In genomic region chr12:3378655-3379054, GRCh38 we compare ENCODE assay signal across 20 cellular contexts.
"Had no signal": no experiment of that assay in that cellular context is flagged by ENCODE, and none has a peak within 500 bp of the region (broad histone marks: within the 10 kb centered on the region; RNA-seq: fewer than 3 reads in every experiment).

No MANE protein-coding gene starts in this region.

- H3K27ac Mint-ChIP-seq: memory B cell; mesothelial cell of epicardium; natural killer cell; stimulated activated memory B cell treated with anti-CD40 and anti-IgM and Interleukin-4, amounts not matched to agents 10 μg/mL and 1 μg/mL and 100 μg/mL, for 72 hours; stimulated activated naive CD8-positive, alpha-beta T cell treated with anti-CD3 and anti-CD28 coated beads, Interleukin-15, amount 100 ng/mL, for 72 hours had no signal

- H3K27me3 ChIP-seq: testis, tibial nerve, upper lobe of right lung had no signal

- DNase-seq: dermis blood vessel endothelial cell; erythroblast; heart right ventricle; hypothalamus; natural killer cell; posterior cingulate gyrus; spleen; stimulated activated CD4-positive, alpha-beta T cell treated with anti-CD3 and anti-CD28 coated beads, Interleukin-15, amount 100 ng/mL, for 24 hours; stimulated activated CD4-positive, alpha-beta T cell treated with anti-CD3 and anti-CD28 coated beads, Interleukin-1b, Interleukin-23, amount 100 ng/mL, for 48 hours; stimulated activated CD4-positive, alpha-beta T cell treated with anti-CD3 and anti-CD28 coated beads, Interleukin-4, amount 100 ng/mL, for 24 hours; stimulated activated naive CD8-positive, alpha-beta T cell treated with anti-CD3 and anti-CD28 coated beads, Interleukin-15, amount 100 ng/mL, for 72 hours; testis; upper lobe of right lung had no signal

- ATAC-seq: heart right ventricle; left lobe of liver; natural killer cell; sciatic nerve; stimulated activated memory B cell treated with anti-CD40 and anti-IgM and Interleukin-4, amounts not matched to agents 10 μg/mL and 1 μg/mL and 100 μg/mL, for 72 hours; stimulated activated naive CD8-positive, alpha-beta T cell treated with anti-CD3 and anti-CD28 coated beads, Interleukin-15, amount 100 ng/mL, for 72 hours; upper lobe of right lung had no signal

- H3K4me1 Mint-ChIP-seq: memory B cell; natural killer cell; stimulated activated memory B cell treated with anti-CD40 and anti-IgM and Interleukin-4, amounts not matched to agents 10 μg/mL and 1 μg/mL and 100 μg/mL, for 72 hours; stimulated activated naive CD8-positive, alpha-beta T cell treated with anti-CD3 and anti-CD28 coated beads, Interleukin-15, amount 100 ng/mL, for 72 hours had no signal

- H3K9me3 Mint-ChIP-seq: natural killer cell; neural crest cell; stimulated activated memory B cell treated with anti-CD40 and anti-IgM and Interleukin-4, amounts not matched to agents 10 μg/mL and 1 μg/mL and 100 μg/mL, for 72 hours; stimulated activated naive CD8-positive, alpha-beta T cell treated with anti-CD3 and anti-CD28 coated beads, Interleukin-15, amount 100 ng/mL, for 72 hours had no signal

- H3K27ac ChIP-seq: heart right ventricle, spleen, testis, tibial nerve, upper lobe of right lung had no signal

- H3K4me3 Mint-ChIP-seq: memory B cell; mesothelial cell of epicardium; natural killer cell; neural crest cell; stimulated activated memory B cell treated with anti-CD40 and anti-IgM and Interleukin-4, amounts not matched to agents 10 μg/mL and 1 μg/mL and 100 μg/mL, for 72 hours; stimulated activated naive CD8-positive, alpha-beta T cell treated with anti-CD3 and anti-CD28 coated beads, Interleukin-15, amount 100 ng/mL, for 72 hours had no signal

- H3K9me3 ChIP-seq: heart right ventricle, testis, tibial nerve, upper lobe of right lung had no signal

- H3K4me3 ChIP-seq: heart right ventricle, spleen, testis, tibial nerve, upper lobe of right lung had no signal

- H3K36me3 ChIP-seq: heart right ventricle, spleen, tibial nerve, upper lobe of right lung had no signal

- H3K36me3 Mint-ChIP-seq: memory B cell; mesothelial cell of epicardium; natural killer cell; stimulated activated memory B cell treated with anti-CD40 and anti-IgM and Interleukin-4, amounts not matched to agents 10 μg/mL and 1 μg/mL and 100 μg/mL, for 72 hours had no signal

- H3K4me1 ChIP-seq: spleen had no signal
